Comparison of ENCODE assay signal across 8 cellular contexts in genomic region chr11:34250732-34251639, GRCh38.
A peak's percentile ranks its signal among the peaks of the same experiment; 100 is the strongest.
DNase-seq lines count a peak whose midpoint lies in the region; ATAC-seq, FAIRE-seq and TF ChIP-seq lines count a peak whose summit lies in the region.

No MANE protein-coding gene starts in this region.

- peak overlapping the region; percentile 24 for H2AFZ ChIP-seq in keratinocyte (ENCODE audit: control insufficient read depth, low read length)

- H3K9me3 ChIP-seq in ascending aorta: no peaks in the 10 kb centered on the region
- H3K9me3 ChIP-seq in keratinocyte (ENCODE audit: control insufficient read depth, low read depth, low read length): no peaks in the 10 kb centered on the region

- H3K4me2 ChIP-seq in keratinocyte (ENCODE audit: control insufficient read depth, extremely low read depth, insufficient read depth, low read depth, low read length): peak overlapping the region; percentile 74

- H3K4me1 ChIP-seq in ascending aorta: peaks cover 3 to 11% of the 10 kb centered on the region in 2 donors
- H3K4me1 ChIP-seq in keratinocyte (ENCODE audit: control insufficient read depth, extremely low read depth, insufficient read depth, low read length): peaks cover 28% of the 10 kb centered on the region

- no peaks in the 10 kb centered on the region for H3K9me1 ChIP-seq in keratinocyte (ENCODE audit: control insufficient read depth, extremely low read depth, insufficient read depth, low read length)

- intact Hi-C loops in ascending aorta (cut with DNase I): loop anchor here (1.0 to 10.0 kb wide), 5 partner anchors 16 to 556 kb away; partner anchors contain the start of gene ABTB2

- peak overlapping the region; percentile 30 for H3K9ac ChIP-seq in keratinocyte (ENCODE audit: control insufficient read depth, extremely low read depth, insufficient read depth, low read length)

- ATAC-seq in GM19455 (IDR thresholded peaks at IDR 0.05; ENCODE audit: unreplicated experiment) (peak; percentile 74), HG03521 (IDR thresholded peaks at IDR 0.05; ENCODE audit: unreplicated experiment) (peak; percentile 72)

- H3K27me3 ChIP-seq in ascending aorta (no peaks in the 10 kb centered on the region), keratinocyte (ENCODE audit: control insufficient read depth, extremely low read depth, insufficient read depth, low read length) (no peaks in the 10 kb centered on the region)

- no peak for TF ChIP-seq CTCF in AG09309 (IDR thresholded peaks at IDR 0.05; ENCODE audit: control insufficient read depth, insufficient read depth, low read depth, low read length, missing control alignments)
- TF ChIP-seq CTCF in ascending aorta (IDR thresholded peaks at IDR 0.05): no peak
- TF ChIP-seq CTCF in keratinocyte (optimal IDR thresholded peaks at IDR 0.05 in 1 of 3, IDR thresholded peaks at IDR 0.05 in 1 of 3, conservative IDR thresholded peaks at IDR 0.05 in 1 of 3; ENCODE audit: extremely low read depth in 1 of 3, insufficient read depth in 2 of 3, low read length in 3 of 3): no peak

- peaks cover 2% of the 10 kb centered on the region for H4K20me1 ChIP-seq in keratinocyte (ENCODE audit: control insufficient read depth, extremely low read depth, insufficient read depth, low read length)

- FAIRE-seq in keratinocyte (lab: Jason Lieb, UNC): peak; percentile 88

- dilution Hi-C loops in keratinocyte (cut with MboI; ENCODE audit: extremely low pct_ligation_motif_present, low sequenced_read_pairs): no loop called here

- H3K36me3 ChIP-seq in ascending aorta (no peaks in the 10 kb centered on the region), keratinocyte (ENCODE audit: control insufficient read depth in 2 of 2, extremely low read depth in 1 of 2, insufficient read depth in 2 of 2, low read length in 2 of 2) (no peaks in the 10 kb centered on the region)

- no peak for DNase-seq in AG09309 (ENCODE audit: low read depth)
- DNase-seq in T-helper 2 cell: peak in 4 of 5 experiments; percentile 30 to 83 (median 47)
- peak; percentile 37 to 87 for DNase-seq in ascending aorta (ENCODE audit: low spot score in 2 of 2)
- DNase-seq in keratinocyte (ENCODE audit: low read depth, low spot score): peak; percentile 83
- peak; percentile 73 for DNase-seq in stimulated activated CD4-positive, alpha-beta T cell treated with anti-CD3 and anti-CD28 coated beads, Interleukin-2, amount 100 ng/mL, for 4 hours (ENCODE audit: low read depth)
- no peak for DNase-seq in NCI-H187 (lab: John Stamatoyannopoulos, UW)

- H3K27ac ChIP-seq in ascending aorta: peak overlapping the region; percentile 78 to 86
- peak overlapping the region; percentile 51 for H3K27ac ChIP-seq in keratinocyte (ENCODE audit: control insufficient read depth, insufficient read depth, low read length)

- H3K4me3 ChIP-seq in AG09309 (ENCODE audit: control insufficient read depth, low read depth, low read length) (peak overlapping the region; percentile 26), ascending aorta (peak overlapping the region; percentile 11 to 50), keratinocyte (ENCODE audit: control insufficient read depth in 2 of 3, extremely low read depth in 1 of 3, insufficient read depth in 2 of 3, low read depth in 1 of 3, low read length in 3 of 3) (peak overlapping the region in 1 of 3 experiments; percentile 46)

- H3K79me2 ChIP-seq in keratinocyte (ENCODE audit: control insufficient read depth, insufficient read depth, low read length): no peaks in the 10 kb centered on the region

Comparison
In these comparisons a context has a peak if more than half of its experiments do, and no peak if none do; other contexts are left out.
1. DNase-seq: peak in T-helper 2 cell (4 of 5), ascending aorta (2 of 2), keratinocyte (single experiment) and stimulated activated CD4-positive, alpha-beta T cell treated with anti-CD3 and anti-CD28 coated beads, Interleukin-2, amount 100 ng/mL, for 4 hours (single experiment); none in AG09309 (single experiment) and NCI-H187 (0 of 2).